25 cellular contexts compared by ENCODE assay signal in genomic region chr1:226072347-226072746, GRCh38.
"Had no signal": no experiment of that assay in that cellular context is flagged by ENCODE, and none has a peak within 500 bp of the region (broad histone marks: within the 10 kb centered on the region; RNA-seq: fewer than 3 reads in every experiment).

No MANE protein-coding gene starts in this region.

- H3K27me3 ChIP-seq: breast epithelium, colonic mucosa, dorsolateral prefrontal cortex, esophagus squamous epithelium, gastrocnemius medialis, testis, uterus had no signal

- ATAC-seq: activated CD8-positive, alpha-beta T cell treated with anti-CD3 and anti-CD28 coated beads, Interleukin-2, amount 10 ng/mL, durations not matched to agents 7 days and 5 days; activated naive CD4-positive, alpha-beta T cell treated with anti-CD3 and anti-CD28 coated beads, Interleukin-2, amount 50 U/mL, for 72 hours; activated T-helper 17 cell treated with anti-CD3 and anti-CD28 coated beads, Interleukin-2, amount 50 U/mL, for 72 hours; gastrocnemius medialis; sciatic nerve; stimulated activated effector memory CD8-positive, alpha-beta T cell treated with anti-CD3 and anti-CD28 coated beads, Interleukin-12 subunit alpha, Interleukin-12 subunit beta, amount 100 ng/mL, for 72 hours had no signal

- H3K27ac Mint-ChIP-seq: activated CD8-positive, alpha-beta T cell treated with anti-CD3 and anti-CD28 coated beads, Interleukin-2, amount 10 ng/mL, durations not matched to agents 7 days and 5 days; activated T-helper 17 cell treated with anti-CD3 and anti-CD28 coated beads, Interleukin-2, amount 50 U/mL, for 72 hours; nephron progenitor cell; stimulated activated effector memory CD8-positive, alpha-beta T cell treated with anti-CD3 and anti-CD28 coated beads, Interleukin-12 subunit alpha, Interleukin-12 subunit beta, amount 100 ng/mL, for 72 hours; T-helper 2 cell treated with Interferon-gamma antibody and Interleukin-4, amounts not matched to agents 5 μg/mL and 100 μg/mL, for 36 hours had no signal

- H3K9me3 Mint-ChIP-seq: activated naive CD4-positive, alpha-beta T cell treated with anti-CD3 and anti-CD28 coated beads, Interleukin-2, amount 50 U/mL, for 72 hours; activated T-helper 17 cell treated with anti-CD3 and anti-CD28 coated beads, Interleukin-2, amount 50 U/mL, for 72 hours; central memory CD8-positive, alpha-beta T cell; nephron progenitor cell; stimulated activated effector memory CD8-positive, alpha-beta T cell treated with anti-CD3 and anti-CD28 coated beads, Interleukin-12 subunit alpha, Interleukin-12 subunit beta, amount 100 ng/mL, for 72 hours; T-helper 2 cell treated with Interferon-gamma antibody and Interleukin-4, amounts not matched to agents 5 μg/mL and 100 μg/mL, for 36 hours had no signal

- H3K4me1 ChIP-seq: colonic mucosa, uterus had no signal

- H3K4me3 Mint-ChIP-seq: activated CD8-positive, alpha-beta T cell treated with anti-CD3 and anti-CD28 coated beads, Interleukin-2, amount 10 ng/mL, durations not matched to agents 7 days and 5 days; activated T-helper 17 cell treated with anti-CD3 and anti-CD28 coated beads, Interleukin-2, amount 50 U/mL, for 72 hours; central memory CD8-positive, alpha-beta T cell; nephron progenitor cell; stimulated activated effector memory CD8-positive, alpha-beta T cell treated with anti-CD3 and anti-CD28 coated beads, Interleukin-12 subunit alpha, Interleukin-12 subunit beta, amount 100 ng/mL, for 72 hours; T-helper 2 cell treated with Interferon-gamma antibody and Interleukin-4, amounts not matched to agents 5 μg/mL and 100 μg/mL, for 36 hours had no signal

- H3K9me3 ChIP-seq: breast epithelium, colonic mucosa, esophagus squamous epithelium, gastrocnemius medialis, left ventricle myocardium inferior, testis, uterus had no signal

- H3K27me3 Mint-ChIP-seq: activated T-helper 17 cell treated with anti-CD3 and anti-CD28 coated beads, Interleukin-2, amount 50 U/mL, for 72 hours; central memory CD8-positive, alpha-beta T cell had no signal

- DNase-seq: activated CD4-positive, alpha-beta T cell treated with anti-CD3 and anti-CD28 coated beads for 1 hour; activated CD4-positive, alpha-beta T cell treated with anti-CD3 and anti-CD28 coated beads, Interleukin-2, amount 50 U/mL, for 1 hour; activated CD8-positive, alpha-beta T cell treated with anti-CD3 and anti-CD28 coated beads, Interleukin-2, amount 10 ng/mL, durations not matched to agents 7 days and 5 days; amniotic stem cell; colonic mucosa; dorsolateral prefrontal cortex; esophagus squamous epithelium; gastrocnemius medialis; hippocampal formation; left ventricle myocardium inferior; nephron progenitor cell; occipital lobe; small intestine; stimulated activated CD4-positive, alpha-beta T cell treated with anti-CD3 and anti-CD28 coated beads, Interleukin-2, amount 100 ng/mL, for 24 hours; testis; trophoblast cell; uterus; WERI-Rb-1 had no signal

- H3K36me3 ChIP-seq: breast epithelium, uterus had no signal

- FAIRE-seq: small intestine had no signal

- H3K4me3 ChIP-seq: breast epithelium, colonic mucosa, dorsolateral prefrontal cortex, esophagus squamous epithelium, gastrocnemius medialis, left ventricle myocardium inferior, testis, uterus had no signal

- H3K27ac ChIP-seq: breast epithelium, colonic mucosa, esophagus squamous epithelium, gastrocnemius medialis, left ventricle myocardium inferior, testis, uterus, WERI-Rb-1 had no signal
